ENCODE assay signal across 28 cellular contexts in genomic region chr14:91536327-91536726, GRCh38.
"Had no signal": no experiment of that assay in that cellular context is flagged by ENCODE, and none has a peak within 500 bp of the region (broad histone marks: within the 10 kb centered on the region; RNA-seq: fewer than 3 reads in every experiment).

No MANE protein-coding gene starts in this region.

- H3K4me3 ChIP-seq: colonic mucosa, esophagus squamous epithelium, gastrocnemius medialis, heart right ventricle, left lung, lower lobe of right lung, mucosa of descending colon had no signal

- H3K9me3 ChIP-seq: colonic mucosa, gastrocnemius medialis, mucosa of descending colon had no signal

- H3K27me3 ChIP-seq: colonic mucosa, gastrocnemius medialis, left lung had no signal

- H3K36me3 ChIP-seq: colonic mucosa, esophagus squamous epithelium, gastrocnemius medialis, heart right ventricle, left lung, lower lobe of right lung had no signal

- H3K4me1 ChIP-seq: colonic mucosa, gastrocnemius medialis, heart right ventricle, left lung, lower lobe of right lung had no signal

- H3K27ac ChIP-seq: colonic mucosa, epithelial cell of prostate, esophagus squamous epithelium, gastrocnemius medialis, heart right ventricle, left lung had no signal

- ATAC-seq: effector memory CD8-positive, alpha-beta T cell; esophagus mucosa; gastrocnemius medialis; heart right ventricle; left colon; left lung; left ventricle myocardium superior; lower lobe of right lung; mucosa of descending colon had no signal

- FAIRE-seq: endometrium, kidney had no signal

- DNase-seq: colonic mucosa; cortex of kidney; effector CD8-positive, alpha-beta T cell; effector memory CD8-positive, alpha-beta T cell; endodermal cell; erythroblast; esophagus squamous epithelium; foreskin fibroblast; foreskin melanocyte; gastrocnemius medialis; glutamatergic neuron; head of caudate nucleus; heart right ventricle; hippocampal formation; immature natural killer cell; islet precursor cell; kidney; kidney glomerular epithelial cell; left colon; left lung; left ventricle myocardium superior; lower lobe of right lung; mesenchymal stem cell; mucosa of descending colon; naive B cell had no signal
